10 cellular contexts compared by ENCODE assay signal in the genomic region with DNA sequence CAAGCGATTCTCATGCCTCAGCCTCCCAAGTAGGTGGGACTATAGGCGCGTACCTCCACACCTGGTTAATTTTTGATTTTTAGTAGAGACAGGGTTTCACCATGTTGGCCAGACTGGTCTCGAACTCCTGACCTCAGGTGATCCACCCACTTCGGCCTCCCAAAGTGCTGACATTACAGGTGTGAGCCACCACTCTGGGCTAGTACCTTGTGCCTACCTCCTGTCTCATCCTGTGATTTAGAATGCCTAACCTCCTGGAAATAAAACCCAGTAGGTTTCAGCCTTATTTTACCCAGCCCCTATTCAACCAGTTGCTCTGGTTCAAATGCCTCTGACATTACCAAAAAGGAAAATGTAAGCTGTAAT. TPM values are rescaled to one million over a fixed set of nuclear protein-coding genes. Genes with fewer than 3 reads are reported as not detected.
"Had no signal": no experiment of that assay in that cellular context is flagged by ENCODE, and none has a peak within 500 bp of the region (broad histone marks: within the 10 kb centered on the region; RNA-seq: fewer than 3 reads in every experiment).

No MANE protein-coding gene starts in this region.

RNA-seq across cellular contexts. Expression of gene TMC2, which starts 10.2 kb away (rescaled TPM):
- total RNA-seq: activated CD8-positive, alpha-beta memory T cell treated with anti-CD3 and anti-CD28 coated beads for 36 hours; activated CD8-positive, alpha-beta T cell treated with anti-CD3 and anti-CD28 coated beads for 36 hours; activated naive CD4-positive, alpha-beta T cell treated with anti-CD3 and anti-CD28 coated beads for 36 hours; activated naive CD8-positive, alpha-beta T cell treated with anti-CD3 and anti-CD28 coated beads, Interleukin-2, amount 10 ng/mL, durations not matched to agents 7 days and 5 days; activated T-cell treated with anti-CD3 and anti-CD28 coated beads, Interleukin-2, amount 50 U/mL, for 72 hours; ascending aorta; bronchial epithelial cell; Right ventricle myocardium superior; T-helper 1 cell treated with Interleukin-12 subunit alpha and Interleukin-12 subunit beta and Interleukin-4 antibody, amounts not matched to agents 30 ng/mL and 1 ng/mL, for 36 hours; T-helper 2 cell treated with Interferon-gamma antibody and Interleukin-4, amounts not matched to agents 100 ng/mL and 5 ng/mL, for 36 hours had no signal
